Comparison of ENCODE assay signal across 26 cellular contexts in the genomic region with DNA sequence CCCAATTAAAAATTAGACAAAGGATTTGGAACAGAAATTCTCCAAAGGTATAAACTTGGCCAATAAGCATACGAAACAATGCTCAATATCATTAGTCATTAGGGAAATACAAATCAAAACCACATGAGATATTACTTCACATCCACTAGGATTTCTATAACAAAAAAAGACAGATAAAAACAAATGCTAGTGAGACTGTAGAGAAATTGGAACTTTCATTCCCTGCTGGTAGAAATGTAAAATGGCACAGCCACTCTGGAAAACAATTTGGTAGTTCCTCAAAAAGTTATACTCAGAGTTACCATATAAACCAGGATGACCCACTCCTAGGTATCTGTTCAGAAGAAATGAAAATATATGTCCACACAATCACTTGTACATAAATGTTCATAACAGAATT.
A peak's percentile ranks its signal among the peaks of the same experiment; 100 is the strongest.
DNase-seq lines count a peak whose midpoint lies in the region; ATAC-seq and TF ChIP-seq lines count a peak whose summit lies in the region.
"Had no signal": no experiment of that assay in that cellular context is flagged by ENCODE, and none has a peak within 500 bp of the region (broad histone marks: within the 10 kb centered on the region; RNA-seq: fewer than 3 reads in every experiment).

No MANE protein-coding gene starts in this region.

- no peaks in the 10 kb centered on the region for H3K9me2 ChIP-seq in SK-N-SH

- no peak for ATAC-seq in SK-N-SH treated with all-trans-retinoic acid at 6 μM for 48 hours
- no peak for ATAC-seq in upper lobe of right lung

- no peaks in the 10 kb centered on the region for H3K36me3 Mint-ChIP-seq in activated CD4-positive, alpha-beta T cell treated with anti-CD3 and anti-CD28 coated beads, Interleukin-2, amount 10 ng/mL, durations not matched to agents 24 days and 14 days (ENCODE audit: low read depth)
- H3K36me3 Mint-ChIP-seq in activated T-helper 2 cell treated with anti-CD3 and anti-CD28 coated beads, Interferon-gamma antibody, Interleukin-2, Interleukin-4, amounts not matched to agents 10 μg/mL and 5 μg/mL and 100 μg/mL, durations not matched to agents 14 hours and 24 hours and 36 hours (ENCODE audit: low read depth) = no peaks in the 10 kb centered on the region
- H3K36me3 Mint-ChIP-seq: activated CD4-positive, alpha-beta memory T cell treated with anti-CD3 and anti-CD28 coated beads for 36 hours had no signal

- H4K20me1 ChIP-seq in SK-N-SH (ENCODE audit: insufficient read depth) = peaks cover 17% of the 10 kb centered on the region

- TF ChIP-seq CTCF in SK-N-SH (IDR thresholded peaks at IDR 0.05) (peak; percentile 42), choroid plexus epithelial cell (conservative IDR thresholded peaks at IDR 0.05; ENCODE audit: low read depth, low read length) (peak; percentile 31), foreskin fibroblast (IDR thresholded peaks at IDR 0.05; ENCODE audit: low read depth, low read length) (peak; percentile 39), upper lobe of right lung (IDR thresholded peaks at IDR 0.05) (peak; percentile 22)

- CTCF ChIA-PET in SK-N-SH (lab: Yijun Ruan, JAX) = no interaction called here

- H3K9me3 ChIP-seq in SK-N-SH (no peaks in the 10 kb centered on the region), upper lobe of right lung (no peaks in the 10 kb centered on the region)
- H3K9me3 ChIP-seq: BE2C, thoracic aorta had no signal

- no peaks in the 10 kb centered on the region for H3K4me1 Mint-ChIP-seq in activated CD4-positive, alpha-beta T cell treated with anti-CD3 and anti-CD28 coated beads, Interleukin-2, amount 10 ng/mL, durations not matched to agents 24 days and 14 days
- no peaks in the 10 kb centered on the region for H3K4me1 Mint-ChIP-seq in activated T-helper 2 cell treated with anti-CD3 and anti-CD28 coated beads, Interferon-gamma antibody, Interleukin-2, Interleukin-4, amounts not matched to agents 10 μg/mL and 5 μg/mL and 100 μg/mL, durations not matched to agents 14 hours and 24 hours and 36 hours (ENCODE audit: low read depth)
- H3K4me1 Mint-ChIP-seq: activated B cell treated with CpG ODN at 0.5 μM for 24 hours; central memory CD8-positive, alpha-beta T cell had no signal

- H3K9ac ChIP-seq in SK-N-SH = no peak overlapping the region
- H3K9ac ChIP-seq: KMS-11 had no signal

- no peak overlapping the region for H3K4me2 ChIP-seq in SK-N-SH
- H3K4me2 ChIP-seq: KMS-11 had no signal

- DNase-seq in SK-N-SH (no peak), choroid plexus epithelial cell (ENCODE audit: low read depth) (no peak), foreskin fibroblast (peak in 1 of 2 donors; percentile 64), upper lobe of right lung (no peak), HuH-7 (ENCODE audit: low spot score) (no peak)
- DNase-seq in activated CD4-positive, alpha-beta T cell treated with anti-CD3 and anti-CD28 coated beads, Interleukin-2, amount 10 ng/mL, durations not matched to agents 24 days and 14 days = no peak
- no peak for DNase-seq in activated T-helper 2 cell treated with anti-CD3 and anti-CD28 coated beads, Interferon-gamma antibody, Interleukin-2, Interleukin-4, amounts not matched to agents 10 μg/mL and 5 μg/mL and 100 μg/mL, durations not matched to agents 14 hours and 24 hours and 36 hours (ENCODE audit: low spot score)
- DNase-seq: activated B cell treated with CpG ODN at 0.5 μM for 24 hours; activated CD4-positive, alpha-beta memory T cell treated with anti-CD3 and anti-CD28 coated beads for 36 hours; activated T-cell treated with anti-CD3 and anti-CD28 coated beads for 4 hours; BE2C; Caco-2; DMS79 treated with DMSO at 0.1 percent for 48 hours; erythroblast; NCI-H2171; NCI-H526; small intestine; stimulated activated CD4-positive, alpha-beta T cell treated with anti-CD3 and anti-CD28 coated beads, Interleukin-2, amount 100 ng/mL, for 48 hours; stimulated activated naive CD4-positive, alpha-beta T cell treated with Interleukin-2 at 50 U/mL for 16 hours had no signal

- no peak overlapping the region for H3K27ac ChIP-seq in SK-N-SH (ENCODE audit: low read depth in 2 of 2, low read length in 1 of 2)
- H3K27ac ChIP-seq in upper lobe of right lung = no peak overlapping the region
- H3K27ac ChIP-seq: 22Rv1, KMS-11, RWPE1, SK-N-MC, thoracic aorta had no signal

- H3K36me3 ChIP-seq in SK-N-SH (replicated peaks in 1 of 2; ENCODE audit: control insufficient read depth in 1 of 2, insufficient read depth in 2 of 2, low read length in 1 of 2) (peaks cover 8 to 17% of the 10 kb centered on the region in 2 experiments), upper lobe of right lung (no peaks in the 10 kb centered on the region)
- H3K36me3 ChIP-seq: BE2C, thoracic aorta had no signal

- 70% methylated on average over 1 of the region's 1 CpG for WGBS in SK-N-SH (ENCODE audit: low lambda C conversion rate)

- H3K27me3 ChIP-seq in SK-N-SH (ENCODE audit: insufficient read depth) = no peaks in the 10 kb centered on the region
- H3K27me3 ChIP-seq in upper lobe of right lung = no peaks in the 10 kb centered on the region
- H3K27me3 ChIP-seq: BE2C had no signal

- H3K9me3 Mint-ChIP-seq in activated CD4-positive, alpha-beta T cell treated with anti-CD3 and anti-CD28 coated beads, Interleukin-2, amount 10 ng/mL, durations not matched to agents 24 days and 14 days = no peaks in the 10 kb centered on the region
- no peaks in the 10 kb centered on the region for H3K9me3 Mint-ChIP-seq in activated T-helper 2 cell treated with anti-CD3 and anti-CD28 coated beads, Interferon-gamma antibody, Interleukin-2, Interleukin-4, amounts not matched to agents 10 μg/mL and 5 μg/mL and 100 μg/mL, durations not matched to agents 14 hours and 24 hours and 36 hours
- H3K9me3 Mint-ChIP-seq: activated CD4-positive, alpha-beta memory T cell treated with anti-CD3 and anti-CD28 coated beads for 36 hours; central memory CD8-positive, alpha-beta T cell had no signal

- no peak overlapping the region for H3K4me3 Mint-ChIP-seq in activated CD4-positive, alpha-beta T cell treated with anti-CD3 and anti-CD28 coated beads, Interleukin-2, amount 10 ng/mL, durations not matched to agents 24 days and 14 days
- H3K4me3 Mint-ChIP-seq in activated T-helper 2 cell treated with anti-CD3 and anti-CD28 coated beads, Interferon-gamma antibody, Interleukin-2, Interleukin-4, amounts not matched to agents 10 μg/mL and 5 μg/mL and 100 μg/mL, durations not matched to agents 14 hours and 24 hours and 36 hours (ENCODE audit: low read depth) = no peak overlapping the region
- H3K4me3 Mint-ChIP-seq: activated B cell treated with CpG ODN at 0.5 μM for 24 hours; activated CD4-positive, alpha-beta memory T cell treated with anti-CD3 and anti-CD28 coated beads for 36 hours; central memory CD8-positive, alpha-beta T cell had no signal

- peaks cover 57% of the 10 kb centered on the region for H3K79me2 ChIP-seq in SK-N-SH (ENCODE audit: insufficient read depth)

- peaks cover 0 to 16% of the 10 kb centered on the region in 2 experiments; a peak in 3 of 4 replicates for H3K4me1 ChIP-seq in SK-N-SH (ENCODE audit: control insufficient read depth in 1 of 2, insufficient read depth in 2 of 2, low read depth in 1 of 2, low read length in 1 of 2)
- peaks cover 3% of the 10 kb centered on the region for H3K4me1 ChIP-seq in upper lobe of right lung
- H3K4me1 ChIP-seq: BE2C had no signal

- peaks cover 8% of the 10 kb centered on the region for H3K27me3 Mint-ChIP-seq in activated CD4-positive, alpha-beta T cell treated with anti-CD3 and anti-CD28 coated beads, Interleukin-2, amount 10 ng/mL, durations not matched to agents 24 days and 14 days
- H3K27me3 Mint-ChIP-seq in activated T-helper 2 cell treated with anti-CD3 and anti-CD28 coated beads, Interferon-gamma antibody, Interleukin-2, Interleukin-4, amounts not matched to agents 10 μg/mL and 5 μg/mL and 100 μg/mL, durations not matched to agents 14 hours and 24 hours and 36 hours (ENCODE audit: low read depth) = peaks cover 7% of the 10 kb centered on the region

- no peak overlapping the region for H3K27ac Mint-ChIP-seq in activated CD4-positive, alpha-beta T cell treated with anti-CD3 and anti-CD28 coated beads, Interleukin-2, amount 10 ng/mL, durations not matched to agents 24 days and 14 days
- no peak overlapping the region for H3K27ac Mint-ChIP-seq in activated T-helper 2 cell treated with anti-CD3 and anti-CD28 coated beads, Interferon-gamma antibody, Interleukin-2, Interleukin-4, amounts not matched to agents 10 μg/mL and 5 μg/mL and 100 μg/mL, durations not matched to agents 14 hours and 24 hours and 36 hours
- H3K27ac Mint-ChIP-seq: activated B cell treated with CpG ODN at 0.5 μM for 24 hours; activated CD4-positive, alpha-beta memory T cell treated with anti-CD3 and anti-CD28 coated beads for 36 hours had no signal

- intact Hi-C loops in upper lobe of right lung (cut with DNase I) = no loop called here
- intact Hi-C loops in activated CD4-positive, alpha-beta T cell treated with anti-CD3 and anti-CD28 coated beads, Interleukin-2, amount 10 ng/mL, durations not matched to agents 24 days and 14 days (cut with micrococcal nuclease) = no loop called here
- intact Hi-C loops in activated T-helper 2 cell treated with anti-CD3 and anti-CD28 coated beads, Interferon-gamma antibody, Interleukin-2, Interleukin-4, amounts not matched to agents 10 μg/mL and 5 μg/mL and 100 μg/mL, durations not matched to agents 14 hours and 24 hours and 36 hours (cut with micrococcal nuclease) = no loop called here

- no peak overlapping the region for H2AFZ ChIP-seq in SK-N-SH (ENCODE audit: low read depth)

- no peak overlapping the region for H3K4me3 ChIP-seq in SK-N-SH (ENCODE audit: low read depth in 2 of 2, low read length in 1 of 2)
- H3K4me3 ChIP-seq in choroid plexus epithelial cell (ENCODE audit: low read depth, low read length) = no peak overlapping the region
- no peak overlapping the region for H3K4me3 ChIP-seq in foreskin fibroblast (ENCODE audit: low read depth in 1 of 2, low read length in 2 of 2)
- H3K4me3 ChIP-seq in upper lobe of right lung = no peak overlapping the region
- H3K4me3 ChIP-seq: SK-N-MC, thoracic aorta had no signal

- no peak for TF ChIP-seq RAD21 in SK-N-SH (IDR thresholded peaks at IDR 0.05; ENCODE audit: low read length)

- POLR2A ChIA-PET in SK-N-SH (lab: Yijun Ruan, JAX) = no interaction called here

- peaks cover 24% of the 10 kb centered on the region for H3F3A ChIP-seq in SK-N-SH (replicated peaks; ENCODE audit: insufficient read depth)

- TF ChIP-seq EP300 in SK-N-SH (IDR thresholded peaks at IDR 0.05; ENCODE audit: borderline replicate concordance in 1 of 2, low read depth in 1 of 2, low read length in 1 of 2) = no peak

TF ChIP-seq in SK-N-SH, 30 proteins besides CTCF, POLR2A, EP300 and RAD21 (continues in another document):
- no peak for TF ChIP-seq CHD2 (IDR thresholded peaks at IDR 0.05; ENCODE audit: low read length, partially characterized antibody)
- TF ChIP-seq MAX (IDR thresholded peaks at IDR 0.05; ENCODE audit: low read depth) = no peak

TF ChIP-seq in SK-N-SH treated with all-trans-retinoic acid at 6 μM for 48 hours, 23 proteins besides CTCF, POLR2A, EP300 and RAD21 (continues in another document):
- TF ChIP-seq PPARA (CRISPR knock-in tag; IDR thresholded peaks at IDR 0.05; ENCODE audit: borderline replicate concordance) (no peak), GLIS3 (CRISPR knock-in tag; IDR thresholded peaks at IDR 0.05) (no peak), ZNF565 (CRISPR knock-in tag; conservative IDR thresholded peaks at IDR 0.05; ENCODE audit: low read depth) (no peak), CSDC2 (CRISPR knock-in tag; IDR thresholded peaks at IDR 0.05) (no peak)
